9 cellular contexts compared by ENCODE assay signal in genomic region chr22:46390652-46391301, GRCh38. TPM values are rescaled to one million over a fixed set of nuclear protein-coding genes. Genes with fewer than 3 reads are reported as not detected.
A peak's percentile ranks its signal among the peaks of the same experiment; 100 is the strongest.
DNase-seq lines count a peak whose midpoint lies in the region; ATAC-seq, FAIRE-seq and TF ChIP-seq lines count a peak whose summit lies in the region.
"Had no signal": no experiment of that assay in that cellular context is flagged by ENCODE, and none has a peak within 500 bp of the region (broad histone marks: within the 10 kb centered on the region; RNA-seq: fewer than 3 reads in every experiment).

No MANE protein-coding gene starts in this region.

- H3K4me3 ChIP-seq in epithelial cell of proximal tubule (ENCODE audit: low read depth, low read length) = no peak overlapping the region
- H3K4me3 ChIP-seq in mucosa of stomach (ENCODE audit: low read length) = no peak overlapping the region

- peak; percentile 83 for TF ChIP-seq CTCF in C4-2B (conservative IDR thresholded peaks at IDR 0.05)
- peak; percentile 48 for TF ChIP-seq CTCF in epithelial cell of proximal tubule (conservative IDR thresholded peaks at IDR 0.05; ENCODE audit: low read depth, low read length)

- no peak overlapping the region for H3K27ac Mint-ChIP-seq in activated CD4-positive, alpha-beta T cell treated with anti-CD3 and anti-CD28 coated beads, Interleukin-2, amount 10 ng/mL, durations not matched to agents 24 days and 14 days

- no peaks in the 10 kb centered on the region for H3K27me3 Mint-ChIP-seq in activated CD4-positive, alpha-beta T cell treated with anti-CD3 and anti-CD28 coated beads, Interleukin-2, amount 10 ng/mL, durations not matched to agents 24 days and 14 days

- no peak overlapping the region for H3K4me3 Mint-ChIP-seq in activated CD4-positive, alpha-beta T cell treated with anti-CD3 and anti-CD28 coated beads, Interleukin-2, amount 10 ng/mL, durations not matched to agents 24 days and 14 days

- peak overlapping the region; percentile 81 for H3K27ac ChIP-seq in C4-2B

- peak; percentile 37 for DNase-seq in NCI-H748 (lab: John Stamatoyannopoulos, UW; ENCODE audit: unreplicated experiment)
- no peak for DNase-seq in epithelial cell of proximal tubule (ENCODE audit: low read depth)
- DNase-seq in GM12892 (ENCODE audit: insufficient read length) = no peak
- no peak for DNase-seq in activated CD4-positive, alpha-beta T cell treated with anti-CD3 and anti-CD28 coated beads, Interleukin-2, amount 10 ng/mL, durations not matched to agents 24 days and 14 days
- DNase-seq in NCI-H187 treated with DMSO at 0.1 percent for 48 hours (lab: John Stamatoyannopoulos, UW) = no peak
- DNase-seq: KBM-7 had no signal

- no peaks in the 10 kb centered on the region for H3K9me3 Mint-ChIP-seq in activated CD4-positive, alpha-beta T cell treated with anti-CD3 and anti-CD28 coated beads, Interleukin-2, amount 10 ng/mL, durations not matched to agents 24 days and 14 days

- peak overlapping the region; percentile 34 for H3K9ac ChIP-seq in mucosa of stomach (ENCODE audit: low read length)

- H3K9me3 ChIP-seq in mucosa of stomach (ENCODE audit: control insufficient read depth, low read length) = no peaks in the 10 kb centered on the region

- intact Hi-C loops in activated CD4-positive, alpha-beta T cell treated with anti-CD3 and anti-CD28 coated beads, Interleukin-2, amount 10 ng/mL, durations not matched to agents 24 days and 14 days (cut with micrococcal nuclease) = no loop called here

- no peak for ATAC-seq in GM21390 (IDR thresholded peaks at IDR 0.05; ENCODE audit: unreplicated experiment)

- H3K4me1 ChIP-seq in mucosa of stomach (ENCODE audit: control insufficient read depth, insufficient read depth, low read length) = peaks cover 5% of the 10 kb centered on the region

- peaks cover 2% of the 10 kb centered on the region for H3K4me1 Mint-ChIP-seq in activated CD4-positive, alpha-beta T cell treated with anti-CD3 and anti-CD28 coated beads, Interleukin-2, amount 10 ng/mL, durations not matched to agents 24 days and 14 days

- H3K36me3 ChIP-seq in mucosa of stomach (ENCODE audit: control insufficient read depth, insufficient read depth, low read length) = no peaks in the 10 kb centered on the region

- TF ChIP-seq POLR2A in GM12892 (IDR thresholded peaks at IDR 0.05; ENCODE audit: low read depth, low read length) = no peak

- FAIRE-seq in GM12892 (lab: Jason Lieb, UNC) = no peak

- no peaks in the 10 kb centered on the region for H3K36me3 Mint-ChIP-seq in activated CD4-positive, alpha-beta T cell treated with anti-CD3 and anti-CD28 coated beads, Interleukin-2, amount 10 ng/mL, durations not matched to agents 24 days and 14 days (ENCODE audit: low read depth)

- no peaks in the 10 kb centered on the region for H3K27me3 ChIP-seq in mucosa of stomach (ENCODE audit: control insufficient read depth, insufficient read depth, low read length)

RNA-seq across cellular contexts. Expression of gene TRMU, which starts 55.3 kb away (rescaled TPM):
- total RNA-seq in epithelial cell of proximal tubule = 39.0 and 50.2 TPM in 2 replicates
- 28.3 TPM for polyA plus RNA-seq in GM12892 (2012; ENCODE audit: missing spikeins)
- 79.9 and 84.4 TPM in 2 replicates for total RNA-seq in activated CD4-positive, alpha-beta T cell treated with anti-CD3 and anti-CD28 coated beads, Interleukin-2, amount 10 ng/mL, durations not matched to agents 24 days and 14 days
